34 cellular contexts compared by ENCODE assay signal in the genomic region with DNA sequence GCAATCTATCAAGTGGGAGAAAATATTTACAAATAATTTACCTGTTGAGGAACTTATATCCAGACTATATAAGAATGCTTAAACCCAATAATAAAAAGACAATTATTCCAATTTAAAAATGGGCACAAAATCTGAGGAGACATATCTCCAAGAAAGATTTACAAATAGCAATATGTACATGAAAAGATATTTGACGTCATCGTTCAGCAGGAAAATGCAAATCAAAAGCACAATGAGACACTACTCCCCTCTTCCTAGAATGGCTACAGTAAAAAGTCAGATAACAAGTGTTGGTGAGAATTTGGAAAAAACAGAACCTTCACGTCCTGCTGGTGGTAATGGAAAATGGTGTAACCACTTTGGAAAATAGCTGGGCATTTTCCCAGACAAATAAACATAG.
"Had no signal": no experiment of that assay in that cellular context is flagged by ENCODE, and none has a peak within 500 bp of the region (broad histone marks: within the 10 kb centered on the region; RNA-seq: fewer than 3 reads in every experiment).

No MANE protein-coding gene starts in this region.

- H3K4me3 ChIP-seq: adrenal gland, ascending aorta, body of pancreas, breast epithelium, cardiac muscle cell had no signal

- ATAC-seq: activated naive CD4-positive, alpha-beta T cell treated with anti-CD3 and anti-CD28 coated beads, Interleukin-2, amount 50 U/mL, for 72 hours; activated naive CD8-positive, alpha-beta T cell treated with anti-CD3 and anti-CD28 coated beads, Interleukin-2, amount 50 U/mL, for 24 hours; activated T-cell treated with anti-CD3 and anti-CD28 coated beads, Interleukin-2, amount 50 U/mL, for 4 hours; activated T-cell treated with anti-CD3 and anti-CD28 coated beads, Interleukin-2, amount 50 U/mL, for 72 hours; activated T-helper 17 cell treated with anti-CD3 and anti-CD28 coated beads, Interleukin-2, amount 50 U/mL, for 72 hours; body of pancreas had no signal

- DNase-seq: activated effector memory CD4-positive, alpha-beta T cell treated with anti-CD3 and anti-CD28 coated beads, Interleukin-2, amount 50 U/mL, for 16 hours; activated effector memory CD4-positive, alpha-beta T cell treated with Interleukin-2 at 50 U/mL for 16 hours; activated gamma-delta T cell; activated gamma-delta T cell treated with Interleukin-2 at 50 U/mL for 16 hours; activated naive CD4-positive, alpha-beta T cell; activated naive CD4-positive, alpha-beta T cell treated with anti-CD3 and anti-CD28 coated beads for 36 hours; activated naive CD4-positive, alpha-beta T cell treated with anti-CD3 and anti-CD28 coated beads, Interleukin-2, amount 10 ng/mL, durations not matched to agents 7 days and 5 days; activated naive CD4-positive, alpha-beta T cell treated with anti-CD3 and anti-CD28 coated beads, Interleukin-2, amount 50 U/mL, for 16 hours; activated naive CD4-positive, alpha-beta T cell treated with Interleukin-2 at 50 U/mL for 16 hours; activated naive CD8-positive, alpha-beta T cell treated with anti-CD3 and anti-CD28 coated beads for 36 hours; activated naive CD8-positive, alpha-beta T cell treated with anti-CD3 and anti-CD28 coated beads, Interleukin-2, amount 10 ng/mL, durations not matched to agents 7 days and 5 days; activated naive CD8-positive, alpha-beta T cell treated with anti-CD3 and anti-CD28 coated beads, Interleukin-2, amount 50 U/mL, for 24 hours; activated T-cell treated with anti-CD3 and anti-CD28 coated beads, Interleukin-2, amount 50 U/mL, for 1 hour; activated T-cell treated with anti-CD3 and anti-CD28 coated beads, Interleukin-2, amount 50 U/mL, for 24 hours; activated T-cell treated with anti-CD3 and anti-CD28 coated beads, Interleukin-2, amount 50 U/mL, for 4 hours; activated T-cell treated with anti-CD3 and anti-CD28 coated beads, Interleukin-2, amount 50 U/mL, for 48 hours; activated T-cell treated with anti-CD3 and anti-CD28 coated beads, Interleukin-2, amount 50 U/mL, for 72 hours; adrenal gland; amniotic stem cell; amygdala; anterior cingulate cortex; aorta; body of pancreas; brain microvascular endothelial cell; caudate nucleus; central memory CD4-positive, alpha-beta T cell; cerebellar nuclear complex had no signal

- H3K36me3 ChIP-seq: adrenal gland, ascending aorta, brain microvascular endothelial cell, breast epithelium, cardiac muscle cell had no signal

- H3K27ac ChIP-seq: adrenal gland, ascending aorta, body of pancreas, brain microvascular endothelial cell, breast epithelium, cardiac muscle cell had no signal

- H3K4me1 ChIP-seq: adrenal gland, ascending aorta, body of pancreas, breast epithelium had no signal

- FAIRE-seq: astrocyte, bronchial epithelial cell had no signal

- H3K9me3 ChIP-seq: adrenal gland, ascending aorta, body of pancreas, breast epithelium had no signal

- H3K27me3 ChIP-seq: adrenal gland, ascending aorta, body of pancreas, brain microvascular endothelial cell, breast epithelium, cardiac muscle cell had no signal
